Comparison of ENCODE assay signal across 11 cellular contexts in genomic region chr6:142306736-142307135, GRCh38.
"Had no signal": no experiment of that assay in that cellular context is flagged by ENCODE, and none has a peak within 500 bp of the region (broad histone marks: within the 10 kb centered on the region; RNA-seq: fewer than 3 reads in every experiment).

No MANE protein-coding gene starts in this region.

- H3K27ac ChIP-seq: heart left ventricle, lower lobe of right lung, pancreas had no signal

- H3K36me3 Mint-ChIP-seq: naive B cell; stimulated activated memory B cell treated with anti-CD40 and anti-IgM and Interleukin-4, amounts not matched to agents 10 μg/mL and 1 μg/mL and 100 μg/mL, for 72 hours had no signal

- H3K9me3 ChIP-seq: heart left ventricle, lower lobe of right lung, pancreas had no signal

- H3K4me3 ChIP-seq: heart left ventricle, lower lobe of right lung, pancreas had no signal

- H3K36me3 ChIP-seq: heart left ventricle, lower lobe of right lung, pancreas had no signal

- H3K27me3 ChIP-seq: pancreas had no signal

- ATAC-seq: heart left ventricle; left colon; lower lobe of right lung; pancreas; stimulated activated memory B cell treated with anti-CD40 and anti-IgM and Interleukin-4, amounts not matched to agents 10 μg/mL and 1 μg/mL and 100 μg/mL, for 72 hours; T-helper 17 cell had no signal

- H3K9me3 Mint-ChIP-seq: activated CD4-positive, alpha-beta T cell treated with anti-CD3 and anti-CD28 coated beads, Interleukin-2, amount 10 ng/mL, durations not matched to agents 7 days and 5 days; activated naive CD8-positive, alpha-beta T cell treated with anti-CD3 and anti-CD28 coated beads for 36 hours; naive B cell; stimulated activated memory B cell treated with anti-CD40 and anti-IgM and Interleukin-4, amounts not matched to agents 10 μg/mL and 1 μg/mL and 100 μg/mL, for 72 hours had no signal

- H3K27ac Mint-ChIP-seq: activated CD4-positive, alpha-beta T cell treated with anti-CD3 and anti-CD28 coated beads, Interleukin-2, amount 10 ng/mL, durations not matched to agents 7 days and 5 days; activated naive CD8-positive, alpha-beta T cell treated with anti-CD3 and anti-CD28 coated beads for 36 hours; naive B cell; stimulated activated memory B cell treated with anti-CD40 and anti-IgM and Interleukin-4, amounts not matched to agents 10 μg/mL and 1 μg/mL and 100 μg/mL, for 72 hours; T-helper 17 cell had no signal

- DNase-seq: activated CD4-positive, alpha-beta T cell treated with anti-CD3 and anti-CD28 coated beads, Interleukin-2, amount 10 ng/mL, durations not matched to agents 7 days and 5 days; activated naive CD8-positive, alpha-beta T cell treated with anti-CD3 and anti-CD28 coated beads for 36 hours; cortex of kidney; effector CD4-positive, alpha-beta T cell; heart left ventricle; left colon; lower lobe of right lung; naive B cell; pancreas; T-helper 17 cell had no signal

- H3K4me3 Mint-ChIP-seq: activated CD4-positive, alpha-beta T cell treated with anti-CD3 and anti-CD28 coated beads, Interleukin-2, amount 10 ng/mL, durations not matched to agents 7 days and 5 days; activated naive CD8-positive, alpha-beta T cell treated with anti-CD3 and anti-CD28 coated beads for 36 hours; naive B cell; stimulated activated memory B cell treated with anti-CD40 and anti-IgM and Interleukin-4, amounts not matched to agents 10 μg/mL and 1 μg/mL and 100 μg/mL, for 72 hours; T-helper 17 cell had no signal
